16 cellular contexts compared by ENCODE assay signal in the genomic region with DNA sequence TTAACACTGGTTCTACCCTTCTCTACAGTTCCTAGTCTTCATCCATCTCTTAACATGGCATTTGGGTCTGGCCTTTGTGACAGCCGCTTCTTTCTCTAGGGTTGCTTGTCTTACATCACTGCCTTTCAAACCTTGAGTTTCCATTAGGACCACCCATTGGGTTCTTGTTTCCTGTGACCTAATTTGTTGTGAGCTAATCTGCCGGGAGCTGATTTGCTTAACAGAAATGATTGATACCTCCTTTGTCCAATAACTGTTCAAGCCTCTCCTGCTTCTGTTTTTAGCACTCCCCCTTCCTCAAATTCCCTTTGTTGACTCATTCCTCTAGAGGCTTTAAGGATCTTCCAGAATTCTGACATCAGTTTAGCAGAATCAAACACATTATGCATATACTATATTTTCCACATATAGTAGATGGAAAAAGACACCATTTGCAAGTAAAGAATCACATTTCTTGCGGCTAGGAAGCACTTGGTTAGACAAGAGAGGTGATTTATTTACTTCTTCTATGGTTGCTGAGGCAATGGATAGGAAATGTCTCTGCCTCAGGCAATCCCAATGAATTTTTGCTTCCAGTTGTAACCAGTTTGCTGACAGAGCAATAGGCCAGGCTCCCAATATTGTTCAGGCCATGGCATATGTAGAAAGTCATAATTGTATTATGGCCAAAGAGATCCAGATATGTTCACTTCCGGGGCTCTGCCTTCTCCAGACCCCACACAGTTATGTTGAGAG.
DNase-seq lines count a peak whose midpoint lies in the region; ATAC-seq and TF ChIP-seq lines count a peak whose summit lies in the region.
"Had no signal": no experiment of that assay in that cellular context is flagged by ENCODE, and none has a peak within 500 bp of the region (broad histone marks: within the 10 kb centered on the region; RNA-seq: fewer than 3 reads in every experiment).

No MANE protein-coding gene starts in this region.

- in situ Hi-C loops in brain microvascular endothelial cell (cut with HindIII; ENCODE audit: low pct_ligation_motif_present, low sequenced_read_pairs), result no loop called here

- H3K36me3 ChIP-seq in brain microvascular endothelial cell (replicated peaks), result no peaks in the 10 kb centered on the region
- no peaks in the 10 kb centered on the region for H3K36me3 ChIP-seq in spleen
- H3K36me3 ChIP-seq: prostate gland, tibial artery had no signal

- no peak overlapping the region for H3K4me3 ChIP-seq in AG10803 (ENCODE audit: low read length)
- H3K4me3 ChIP-seq in brain microvascular endothelial cell (ENCODE audit: low read depth, low read length), result no peak overlapping the region
- no peak overlapping the region for H3K4me3 ChIP-seq in spleen
- H3K4me3 ChIP-seq: prostate gland, tibial artery had no signal

- H3K4me1 ChIP-seq in spleen, result no peaks in the 10 kb centered on the region
- H3K4me1 ChIP-seq: prostate gland had no signal

- no peak for TF ChIP-seq POLR2A in spleen (IDR thresholded peaks at IDR 0.05)

- no peak for ATAC-seq in GM19395 (IDR thresholded peaks at IDR 0.05; ENCODE audit: unreplicated experiment)
- no peak for ATAC-seq in HG03457 (IDR thresholded peaks at IDR 0.05; ENCODE audit: unreplicated experiment)
- ATAC-seq: activated CD8-positive, alpha-beta T cell treated with anti-CD3 and anti-CD28 coated beads, Interleukin-2, amount 10 ng/mL, durations not matched to agents 7 days and 5 days had no signal

- peaks cover 0 to 14% (median 9%) of the 10 kb centered on the region in 8 donors for H3K9me3 ChIP-seq in spleen
- H3K9me3 ChIP-seq: prostate gland, tibial artery had no signal

- no peaks in the 10 kb centered on the region for H3K27me3 ChIP-seq in brain microvascular endothelial cell (replicated peaks)
- peaks cover 0 to 8% (median 0%) of the 10 kb centered on the region in 7 donors for H3K27me3 ChIP-seq in spleen (replicated peaks in 1 of 7)
- H3K27me3 ChIP-seq: tibial artery had no signal

- 83 to 94% (median 87%) methylated on average over 4 of the region's 4 CpGs for WGBS in spleen, 5 donors

- DNase-seq in AG10803 (ENCODE audit: low read depth) (peak; percentile 53), M059J (ENCODE audit: low read depth) (peak; percentile 82), brain microvascular endothelial cell (peak; percentile 55), iPS DF 4.7 (ENCODE audit: extremely low read depth, low spot score) (peak; percentile 28), spleen (no peak), hippocampal formation (lab: John Stamatoyannopoulos, UW) (no peak)
- DNase-seq: activated CD8-positive, alpha-beta T cell treated with anti-CD3 and anti-CD28 coated beads, Interleukin-2, amount 10 ng/mL, durations not matched to agents 7 days and 5 days; activated gamma-delta T cell treated with Interleukin-2 at 50 U/mL for 16 hours; DMS153; KG1; NCI-H1930; Right ventricle myocardium superior; tibial artery had no signal

- intact Hi-C loops in spleen (cut with DNase I; ENCODE audit: low total_unique reads), result no loop called here

- H3K27ac ChIP-seq in brain microvascular endothelial cell (no peak overlapping the region), spleen (no peak overlapping the region)
- H3K27ac ChIP-seq: prostate gland, tibial artery had no signal

- no peak for TF ChIP-seq CTCF in AG10803 (conservative IDR thresholded peaks at IDR 0.05; ENCODE audit: low read length)
- no peak for TF ChIP-seq CTCF in brain microvascular endothelial cell (IDR thresholded peaks at IDR 0.05; ENCODE audit: low read depth, low read length, missing control alignments)
- no peak for TF ChIP-seq CTCF in spleen (IDR thresholded peaks at IDR 0.05 in 8 of 11, conservative IDR thresholded peaks at IDR 0.05 in 3 of 11)

Comparison
In these comparisons a context has a peak if more than half of its experiments do, and no peak if none do; other contexts are left out.
1. DNase-seq: peak in AG10803 (single experiment), M059J (single experiment), brain microvascular endothelial cell (single experiment) and iPS DF 4.7 (single experiment); none in spleen (single experiment) and hippocampal formation (0 of 2).